12 cellular contexts compared by ENCODE assay signal in genomic region chr15:65920825-65921309, GRCh38. TPM values are rescaled to one million over a fixed set of nuclear protein-coding genes. Genes with fewer than 3 reads are reported as not detected.
A peak's percentile ranks its signal among the peaks of the same experiment; 100 is the strongest.
DNase-seq lines count a peak whose midpoint lies in the region; ATAC-seq and TF ChIP-seq lines count a peak whose summit lies in the region.
"Had no signal": no experiment of that assay in that cellular context is flagged by ENCODE, and none has a peak within 500 bp of the region (broad histone marks: within the 10 kb centered on the region; RNA-seq: fewer than 3 reads in every experiment).

No MANE protein-coding gene starts in this region.

- H3K4me3 Mint-ChIP-seq in stimulated activated naive B cell treated with anti-CD40 and anti-IgM and Interleukin-4, amounts not matched to agents 10 μg/mL and 1 μg/mL and 100 μg/mL, for 72 hours: peak overlapping the region; percentile 33 to 37
- no peak overlapping the region for H3K4me3 Mint-ChIP-seq in effector memory CD8-positive, alpha-beta T cell
- H3K4me3 Mint-ChIP-seq: activated naive CD4-positive, alpha-beta T cell treated with anti-CD3 and anti-CD28 coated beads, Interleukin-2, amount 50 U/mL, for 24 hours; neural crest cell had no signal

- peaks cover 0 to 7% of the 10 kb centered on the region in 2 donors for H3K36me3 Mint-ChIP-seq in stimulated activated naive B cell treated with anti-CD40 and anti-IgM and Interleukin-4, amounts not matched to agents 10 μg/mL and 1 μg/mL and 100 μg/mL, for 72 hours
- H3K36me3 Mint-ChIP-seq in effector memory CD8-positive, alpha-beta T cell (ENCODE audit: insufficient read depth): no peaks in the 10 kb centered on the region
- H3K36me3 Mint-ChIP-seq: activated naive CD4-positive, alpha-beta T cell treated with anti-CD3 and anti-CD28 coated beads, Interleukin-2, amount 50 U/mL, for 24 hours had no signal

- DNase-seq in stimulated activated naive B cell treated with anti-CD40 and anti-IgM and Interleukin-4, amounts not matched to agents 10 μg/mL and 1 μg/mL and 100 μg/mL, for 72 hours: peak; percentile 17
- DNase-seq in esophagus squamous epithelium (lab: John Stamatoyannopoulos, UW): no peak
- no peak for DNase-seq in effector memory CD8-positive, alpha-beta T cell
- no peak for DNase-seq in NCI-H524 (lab: John Stamatoyannopoulos, UW)
- DNase-seq: hippocampal formation, left ventricle myocardium inferior, SK-N-SH had no signal

- peaks cover 56 to 58% of the 10 kb centered on the region in 2 donors for H3K4me1 Mint-ChIP-seq in stimulated activated naive B cell treated with anti-CD40 and anti-IgM and Interleukin-4, amounts not matched to agents 10 μg/mL and 1 μg/mL and 100 μg/mL, for 72 hours
- peaks cover 3 to 8% of the 10 kb centered on the region in 2 donors for H3K4me1 Mint-ChIP-seq in effector memory CD8-positive, alpha-beta T cell (ENCODE audit: low read depth in 2 of 2)

- no peak for TF ChIP-seq CTCF in esophagus squamous epithelium (IDR thresholded peaks at IDR 0.05)

- no peaks in the 10 kb centered on the region for H3K27me3 ChIP-seq in esophagus squamous epithelium

- H3K9me3 ChIP-seq in esophagus squamous epithelium: no peaks in the 10 kb centered on the region
- H3K9me3 ChIP-seq: left ventricle myocardium inferior, SK-N-SH had no signal

- ATAC-seq in GM18520 (IDR thresholded peaks at IDR 0.05; ENCODE audit: unreplicated experiment) (peak; percentile 31), GM21825 (IDR thresholded peaks at IDR 0.05; ENCODE audit: unreplicated experiment) (peak; percentile 30), HG03460 (IDR thresholded peaks at IDR 0.05; ENCODE audit: unreplicated experiment) (peak; percentile 37)
- ATAC-seq in stimulated activated naive B cell treated with anti-CD40 and anti-IgM and Interleukin-4, amounts not matched to agents 10 μg/mL and 1 μg/mL and 100 μg/mL, for 72 hours (replicated peaks): peak; percentile 31 to 43
- no peak for ATAC-seq in effector memory CD8-positive, alpha-beta T cell (replicated peaks)

- H3K27ac Mint-ChIP-seq in stimulated activated naive B cell treated with anti-CD40 and anti-IgM and Interleukin-4, amounts not matched to agents 10 μg/mL and 1 μg/mL and 100 μg/mL, for 72 hours: no peak overlapping the region
- H3K27ac Mint-ChIP-seq in effector memory CD8-positive, alpha-beta T cell: no peak overlapping the region
- H3K27ac Mint-ChIP-seq: activated naive CD4-positive, alpha-beta T cell treated with anti-CD3 and anti-CD28 coated beads, Interleukin-2, amount 50 U/mL, for 24 hours had no signal

- WGBS in esophagus squamous epithelium, 2 donors: 70 to 85% methylated on average over 3 to 4 of the region's 4 CpGs

- H3K4me3 ChIP-seq in esophagus squamous epithelium: no peak overlapping the region
- H3K4me3 ChIP-seq: left ventricle myocardium inferior had no signal

- no peak overlapping the region for H3K27ac ChIP-seq in esophagus squamous epithelium
- H3K27ac ChIP-seq: left ventricle myocardium inferior had no signal

- no peaks in the 10 kb centered on the region for H3K27me3 Mint-ChIP-seq in stimulated activated naive B cell treated with anti-CD40 and anti-IgM and Interleukin-4, amounts not matched to agents 10 μg/mL and 1 μg/mL and 100 μg/mL, for 72 hours
- no peaks in the 10 kb centered on the region for H3K27me3 Mint-ChIP-seq in effector memory CD8-positive, alpha-beta T cell
- H3K27me3 Mint-ChIP-seq: activated naive CD4-positive, alpha-beta T cell treated with anti-CD3 and anti-CD28 coated beads, Interleukin-2, amount 50 U/mL, for 24 hours had no signal

- peaks cover 0 to 12% (median 0%) of the 10 kb centered on the region in 3 donors for H3K4me1 ChIP-seq in esophagus squamous epithelium

- H3K36me3 ChIP-seq in esophagus squamous epithelium: no peaks in the 10 kb centered on the region

- no peaks in the 10 kb centered on the region for H3K9me3 Mint-ChIP-seq in stimulated activated naive B cell treated with anti-CD40 and anti-IgM and Interleukin-4, amounts not matched to agents 10 μg/mL and 1 μg/mL and 100 μg/mL, for 72 hours
- H3K9me3 Mint-ChIP-seq in effector memory CD8-positive, alpha-beta T cell: no peaks in the 10 kb centered on the region
- H3K9me3 Mint-ChIP-seq: activated naive CD4-positive, alpha-beta T cell treated with anti-CD3 and anti-CD28 coated beads, Interleukin-2, amount 50 U/mL, for 24 hours; neural crest cell had no signal

- TF ChIP-seq POLR2A in esophagus squamous epithelium (IDR thresholded peaks at IDR 0.05): no peak

- intact Hi-C loops in esophagus squamous epithelium (cut with DNase I): no loop called here

RNA-seq across cellular contexts. Expression of gene RAB11A, which starts 51.6 kb away (rescaled TPM):
- total RNA-seq in esophagus squamous epithelium: 100 to 1,000 TPM; 246 to 604 (median 518) TPM

Comparison
In these comparisons a context has a peak if more than half of its experiments do, and no peak if none do; other contexts are left out.
1. H3K4me3 Mint-ChIP-seq: peak in stimulated activated naive B cell treated with anti-CD40 and anti-IgM and Interleukin-4, amounts not matched to agents 10 μg/mL and 1 μg/mL and 100 μg/mL, for 72 hours (2 of 2); none in effector memory CD8-positive, alpha-beta T cell (0 of 2).